In genomic region chr17:1039511-1040215, GRCh38 we compare ENCODE assay signal across 9 cellular contexts. TPM values are rescaled to one million over a fixed set of nuclear protein-coding genes. Genes with fewer than 3 reads are reported as not detected.
DNase-seq lines count a peak whose midpoint lies in the region; ATAC-seq and TF ChIP-seq lines count a peak whose summit lies in the region.
"Had no signal": no experiment of that assay in that cellular context is flagged by ENCODE, and none has a peak within 500 bp of the region (broad histone marks: within the 10 kb centered on the region; RNA-seq: fewer than 3 reads in every experiment).

No MANE protein-coding gene starts in this region.

- H3K27ac ChIP-seq in aorta (ENCODE audit: low read depth in 1 of 2, low read length in 2 of 2), result no peak overlapping the region
- H3K27ac ChIP-seq in CD8-positive, alpha-beta T cell (ENCODE audit: low read depth, low read length), result no peak overlapping the region

- H3K9me3 Mint-ChIP-seq in nephron progenitor cell, result no peaks in the 10 kb centered on the region
- no peaks in the 10 kb centered on the region for H3K9me3 Mint-ChIP-seq in CD8-positive, alpha-beta T cell

- no peaks in the 10 kb centered on the region for H3K4me1 ChIP-seq in aorta (ENCODE audit: control insufficient read depth in 1 of 2, insufficient read depth in 2 of 2, low read length in 2 of 2)
- H3K4me1 ChIP-seq in CD8-positive, alpha-beta T cell (ENCODE audit: insufficient read depth, low read length), result no peaks in the 10 kb centered on the region

- intact Hi-C loops in aorta (cut with DNase I), result no loop called here
- intact Hi-C loops in CD8-positive, alpha-beta T cell (cut with DNase I, micrococcal nuclease), result no loop called here

- no peak for TF ChIP-seq CTCF in nephron progenitor cell (IDR thresholded peaks at IDR 0.05)
- TF ChIP-seq CTCF in CD8-positive, alpha-beta T cell (IDR thresholded peaks at IDR 0.05), result no peak

- peaks cover 90% of the 10 kb centered on the region for H3K4me1 Mint-ChIP-seq in nephron progenitor cell
- no peaks in the 10 kb centered on the region for H3K4me1 Mint-ChIP-seq in CD8-positive, alpha-beta T cell (ENCODE audit: low read depth)

- no peaks in the 10 kb centered on the region for H3K9me3 ChIP-seq in aorta (ENCODE audit: control insufficient read depth, low read length)
- no peaks in the 10 kb centered on the region for H3K9me3 ChIP-seq in CD8-positive, alpha-beta T cell (ENCODE audit: low read length)

- H3K36me3 ChIP-seq in aorta (ENCODE audit: control insufficient read depth in 1 of 2, insufficient read depth in 2 of 2, low read length in 1 of 2), result no peaks in the 10 kb centered on the region
- H3K36me3 ChIP-seq in CD8-positive, alpha-beta T cell (ENCODE audit: insufficient read depth, low read length), result no peaks in the 10 kb centered on the region

- H3K4me3 Mint-ChIP-seq in nephron progenitor cell, result peak overlapping the region; percentile 11
- no peak overlapping the region for H3K4me3 Mint-ChIP-seq in CD8-positive, alpha-beta T cell

- peak overlapping the region; percentile 66 for H3K27ac Mint-ChIP-seq in nephron progenitor cell
- H3K27ac Mint-ChIP-seq in CD8-positive, alpha-beta T cell, result no peak overlapping the region

- H3K27me3 ChIP-seq in aorta (ENCODE audit: control insufficient read depth in 1 of 2, insufficient read depth in 2 of 2, low read length in 1 of 2), result no peaks in the 10 kb centered on the region
- no peaks in the 10 kb centered on the region for H3K27me3 ChIP-seq in CD8-positive, alpha-beta T cell (ENCODE audit: insufficient read depth, low read length)

- CTCF ChIA-PET in CD8-positive, alpha-beta T cell (lab: Charles Lee), result interaction anchor here (1.1 kb wide), 1 partner anchor 17 kb away, joined by 5 read pairs; no protein-coding TSS in a partner anchor

- no peak overlapping the region for H3K4me3 ChIP-seq in aorta (ENCODE audit: low read length in 2 of 2)
- no peak overlapping the region for H3K4me3 ChIP-seq in CD8-positive, alpha-beta T cell (ENCODE audit: low read depth, low read length)

- DNase-seq in NCI-H2171 treated with DMSO at 0.1 percent for 48 hours (lab: John Stamatoyannopoulos, UW) (peak; percentile 56), NCI-H2171 (lab: John Stamatoyannopoulos, UW) (no peak), globus pallidus (ENCODE audit: low spot score) (peak; percentile 65), nephron progenitor cell (no peak), aorta (peak; percentile 86 to 94), OCI-M2 (lab: John Stamatoyannopoulos, UW; ENCODE audit: unreplicated experiment) (no peak), NCI-H526 treated with DMSO at 0.1 percent for 48 hours (lab: John Stamatoyannopoulos, UW) (no peak)
- DNase-seq in CD8-positive, alpha-beta T cell, result no peak
- DNase-seq: 8988T had no signal

- WGBS in aorta, 2 donors, result 88% methylated on average over 30 of the region's 30 CpGs

- H3K36me3 Mint-ChIP-seq in nephron progenitor cell (ENCODE audit: low read depth), result peaks cover 17% of the 10 kb centered on the region
- H3K36me3 Mint-ChIP-seq in CD8-positive, alpha-beta T cell, result peaks cover 24% of the 10 kb centered on the region

- peaks cover 9% of the 10 kb centered on the region for H3K27me3 Mint-ChIP-seq in nephron progenitor cell (ENCODE audit: low read depth, poor library complexity)
- no peaks in the 10 kb centered on the region for H3K27me3 Mint-ChIP-seq in CD8-positive, alpha-beta T cell (ENCODE audit: low read depth)

- peak; percentile 45 for ATAC-seq in aorta (ENCODE audit: low FRiP score)
- no peak for ATAC-seq in CD8-positive, alpha-beta T cell

- POLR2A ChIA-PET in CD8-positive, alpha-beta T cell (lab: Charles Lee), result no interaction called here

RNA-seq across cellular contexts. Expression of gene TIMM22, which starts 42.7 kb away (rescaled TPM):
- total RNA-seq in aorta, result 1 to 10 TPM; 7.7 to 9.1 TPM
- polyA plus RNA-seq in aorta, result 1 to 10 TPM; 8.4 to 9.1 TPM
- total RNA-seq in CD8-positive, alpha-beta T cell, result 10 to 100 TPM; 13.2 to 14.0 TPM

Comparison
In these comparisons a context has a peak if more than half of its experiments do, and no peak if none do; other contexts are left out.
1. DNase-seq: peak in NCI-H2171 treated with DMSO at 0.1 percent for 48 hours (single experiment), globus pallidus (single experiment) and aorta (2 of 2); none in NCI-H2171 (single experiment), nephron progenitor cell (single experiment), CD8-positive, alpha-beta T cell (0 of 7), OCI-M2 (single experiment) and NCI-H526 treated with DMSO at 0.1 percent for 48 hours (single experiment).